Comparison of ENCODE assay signal across 25 cellular contexts in the genomic region with DNA sequence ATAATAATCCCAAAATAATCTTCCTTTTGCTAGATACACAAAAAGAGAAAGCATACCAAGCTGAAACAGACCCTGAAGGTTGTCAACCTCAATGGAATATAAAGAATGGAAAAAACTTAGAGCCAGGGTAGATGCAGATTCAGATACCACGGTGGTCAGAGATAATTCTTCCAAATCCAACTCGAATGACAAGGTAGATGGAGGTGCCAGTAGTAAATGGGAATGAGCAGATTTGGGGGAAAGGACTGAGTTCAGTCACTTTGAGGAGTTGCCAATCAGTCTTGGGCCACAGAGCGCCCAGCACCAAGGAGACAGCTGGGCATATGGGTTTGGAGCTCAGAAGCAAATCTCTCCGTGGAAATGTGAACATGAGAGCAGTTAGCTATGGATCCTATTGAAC. TPM values are rescaled to one million over a fixed set of nuclear protein-coding genes. Genes with fewer than 3 reads are reported as not detected.
DNase-seq lines count a peak whose midpoint lies in the region; ATAC-seq, FAIRE-seq and TF ChIP-seq lines count a peak whose summit lies in the region.
"Had no signal": no experiment of that assay in that cellular context is flagged by ENCODE, and none has a peak within 500 bp of the region (broad histone marks: within the 10 kb centered on the region; RNA-seq: fewer than 3 reads in every experiment).

No MANE protein-coding gene starts in this region.

- H3K27me3 Mint-ChIP-seq in T-cell (no peaks in the 10 kb centered on the region), immature natural killer cell (ENCODE audit: low read depth in 3 of 3) (peaks cover 22 to 33% (median 26%) of the 10 kb centered on the region in 3 donors), progenitor cell of endocrine pancreas (no peaks in the 10 kb centered on the region)

- H3K27ac ChIP-seq in HepG2 (ENCODE audit: extremely low read length, insufficient read depth, low read length) (no peak overlapping the region), right lobe of liver (no peak overlapping the region)
- H3K27ac ChIP-seq: Peyer's patch had no signal

- in situ Hi-C loops in HepG2 (cut with HindIII; ENCODE audit: extremely low pct_ligation_motif_present, low pct_unique_long_range_greater_than_20kb) = no loop called here

- H3K4me1 Mint-ChIP-seq in T-cell = peaks cover 22 to 39% (median 31%) of the 10 kb centered on the region in 3 donors
- peaks cover 31 to 33% of the 10 kb centered on the region in 2 donors for H3K4me1 Mint-ChIP-seq in immature natural killer cell
- peaks cover 16% of the 10 kb centered on the region for H3K4me1 Mint-ChIP-seq in progenitor cell of endocrine pancreas (ENCODE audit: low read depth)

- no peak for FAIRE-seq in HepG2 (lab: Jason Lieb, UNC)
- FAIRE-seq: A204.1, H1, HTR-8/SVneo had no signal

- peak overlapping the region; percentile 1 to 70 for H3K27ac Mint-ChIP-seq in T-cell
- peak overlapping the region; percentile 4 to 100 (median 34) for H3K27ac Mint-ChIP-seq in immature natural killer cell
- peak overlapping the region; percentile 53 for H3K27ac Mint-ChIP-seq in progenitor cell of endocrine pancreas
- H3K27ac Mint-ChIP-seq: IgD-negative memory B cell had no signal

- no peaks in the 10 kb centered on the region for H4K20me1 ChIP-seq in HepG2 (ENCODE audit: insufficient read depth, low read length)

- no peak for TF ChIP-seq EP300 in HepG2 (IDR thresholded peaks at IDR 0.05; ENCODE audit: low read depth in 2 of 2, low read length in 2 of 2)
- no peak for TF ChIP-seq EP300 in HepG2 (CRISPR knock-in tag; IDR thresholded peaks at IDR 0.05; ENCODE audit: borderline replicate concordance)

- H3K9me3 ChIP-seq in HepG2 (ENCODE audit: low read length) (no peaks in the 10 kb centered on the region), right lobe of liver (no peaks in the 10 kb centered on the region)
- H3K9me3 ChIP-seq: BE2C, Peyer's patch had no signal

- H3K4me3 ChIP-seq in HepG2 (replicated peaks in 1 of 3; ENCODE audit: insufficient read depth in 1 of 3, low read depth in 2 of 3, low read length in 3 of 3) = no peak overlapping the region
- H3K4me3 ChIP-seq in right lobe of liver = no peak overlapping the region
- H3K4me3 ChIP-seq: Peyer's patch had no signal

- no peak overlapping the region for H3K4me2 ChIP-seq in HepG2 (ENCODE audit: low read depth, low read length)

- peak overlapping the region; percentile 50 for H2AFZ ChIP-seq in HepG2 (ENCODE audit: low read length)

- CTCF ChIA-PET in HepG2 (lab: Yijun Ruan, JAX; ENCODE audit: low intra/inter-chr PET ratio, low total read pairs) = no interaction called here
- CTCF ChIA-PET in T-cell (lab: Charles Lee) = interaction anchor here in 1 of 2 donors (0.6 kb wide), 1 partner anchor 8 kb away, joined by 3 read pairs; no protein-coding TSS in a partner anchor

- H3K4me3 Mint-ChIP-seq in T-cell = no peak overlapping the region
- no peak overlapping the region for H3K4me3 Mint-ChIP-seq in immature natural killer cell
- H3K4me3 Mint-ChIP-seq in progenitor cell of endocrine pancreas (ENCODE audit: low read depth) = no peak overlapping the region

- BruUV-seq in HepG2 (replicated peaks; lab: Mats Ljungman, UMichigan) = no TSS peak

- H3K27me3 ChIP-seq in HepG2 (ENCODE audit: control insufficient read depth in 1 of 2, insufficient read depth in 2 of 2, low read length in 2 of 2) (no peaks in the 10 kb centered on the region; a peak in 2 of 5 replicates), right lobe of liver (no peaks in the 10 kb centered on the region)
- H3K27me3 ChIP-seq: BE2C, Peyer's patch had no signal

- DNase-seq in HepG2 (ENCODE audit: low spot score) (no peak), right lobe of liver (no peak), T-cell (no peak), immature natural killer cell (no peak), progenitor cell of endocrine pancreas (ENCODE audit: low spot score, unreplicated experiment) (no peak), A172 (ENCODE audit: low spot score) (no peak), COR-L47 (lab: John Stamatoyannopoulos, UW) (no peak)
- no peak for DNase-seq in activated CD8-positive, alpha-beta memory T cell treated with anti-CD3 and anti-CD28 coated beads for 24 hours
- DNase-seq: BE2C; CD4-positive, CD25-positive, alpha-beta regulatory T cell; EL; GF-D8; Karpas-422; MV-4-11; NCI-H1105 treated with DMSO at 0.1 percent for 48 hours; NCI-H2029 treated with DMSO at 0.1 percent for 48 hours; NCI-H345; NCI-H524; NCI-H774 had no signal

- H3K36me3 Mint-ChIP-seq in T-cell = peaks cover 2% of the 10 kb centered on the region
- H3K36me3 Mint-ChIP-seq in immature natural killer cell = no peaks in the 10 kb centered on the region
- no peaks in the 10 kb centered on the region for H3K36me3 Mint-ChIP-seq in progenitor cell of endocrine pancreas (ENCODE audit: insufficient read depth)
- H3K36me3 Mint-ChIP-seq: CD4-positive, CD25-positive, alpha-beta regulatory T cell; IgD-negative memory B cell had no signal

- H3K9me3 Mint-ChIP-seq in T-cell (no peaks in the 10 kb centered on the region), immature natural killer cell (no peaks in the 10 kb centered on the region), progenitor cell of endocrine pancreas (ENCODE audit: low read depth) (no peaks in the 10 kb centered on the region)
- H3K9me3 Mint-ChIP-seq: CD4-positive, CD25-positive, alpha-beta regulatory T cell; IgD-negative memory B cell had no signal

- POLR2A ChIA-PET in HepG2 (lab: Yijun Ruan, JAX) = no interaction called here
- POLR2A ChIA-PET in T-cell (lab: Charles Lee) = interaction anchor here in 1 of 2 donors (0.6 kb wide), 1 partner anchor 560 kb away, joined by 3 read pairs; no protein-coding TSS in a partner anchor

- TF ChIP-seq RAD21 in HepG2 (CRISPR knock-in tag; IDR thresholded peaks at IDR 0.05) = no peak

- H3K4me1 ChIP-seq in HepG2 (ENCODE audit: insufficient read depth, low read length) = peaks cover 22% of the 10 kb centered on the region
- peaks cover 0 to 6% (median 3%) of the 10 kb centered on the region in 4 donors for H3K4me1 ChIP-seq in right lobe of liver
- H3K4me1 ChIP-seq: BE2C had no signal

- intact Hi-C loops in HepG2 (cut with micrococcal nuclease; ENCODE audit: unreplicated experiment) = no loop called here
- intact Hi-C loops in right lobe of liver (cut with DNase I) = no loop called here

- TF ChIP-seq CTCF in HepG2 (CRISPR knock-in tag; IDR thresholded peaks at IDR 0.05) (no peak), right lobe of liver (IDR thresholded peaks at IDR 0.05) (no peak), progenitor cell of endocrine pancreas (IDR thresholded peaks at IDR 0.05; ENCODE audit: unreplicated experiment) (no peak)

- peaks cover 15% of the 10 kb centered on the region for H3K79me2 ChIP-seq in HepG2 (ENCODE audit: insufficient read depth, low read length)

- ATAC-seq in HepG2 (no peak), right lobe of liver (no peak), T-cell (replicated peaks in 1 of 4) (no peak)
- ATAC-seq: HCT116 had no signal

- TF ChIP-seq POLR2A in HepG2 (IDR thresholded peaks at IDR 0.05; ENCODE audit: insufficient read depth in 1 of 2, low read depth in 2 of 2, low read length in 2 of 2) (no peak), right lobe of liver (IDR thresholded peaks at IDR 0.05) (no peak)

- 64% methylated on average over 4 of the region's 4 CpGs for WGBS in HepG2 (ENCODE audit: low lambda C conversion rate)
- WGBS in right lobe of liver (ENCODE audit: insufficient coverage, low coverage, low lambda C conversion rate, missing lambda C conversion rate) = 60% methylated on average over 4 of the region's 4 CpGs

- H3K36me3 ChIP-seq in HepG2 (replicated peaks in 1 of 2; ENCODE audit: control insufficient read depth in 1 of 2, insufficient read depth in 2 of 2, low read length in 2 of 2) (no peaks in the 10 kb centered on the region), right lobe of liver (no peaks in the 10 kb centered on the region)
- H3K36me3 ChIP-seq: BE2C, Peyer's patch had no signal

- H3K9ac ChIP-seq in HepG2 (ENCODE audit: insufficient read depth, low read depth, low read length) = no peak overlapping the region

TF ChIP-seq in HepG2, 621 proteins besides CTCF, POLR2A, EP300 and RAD21 (continues in another document):
- no peak for TF ChIP-seq SMC3 (IDR thresholded peaks at IDR 0.05; ENCODE audit: low read length)
- TF ChIP-seq BCL6 (CRISPR knock-in tag; IDR thresholded peaks at IDR 0.05) = no peak
- no peak for TF ChIP-seq GLI4 (CRISPR knock-in tag; IDR thresholded peaks at IDR 0.05; ENCODE audit: borderline replicate concordance)
- no peak for TF ChIP-seq SNAPC2 (CRISPR knock-in tag; IDR thresholded peaks at IDR 0.05)
- no peak for TF ChIP-seq DPF2 (CRISPR knock-in tag; IDR thresholded peaks at IDR 0.05; ENCODE audit: borderline replicate concordance, low read depth)
- TF ChIP-seq SRSF4 (IDR thresholded peaks at IDR 0.05; ENCODE audit: low read depth, low read length, poor library complexity, severe bottlenecking) = no peak

RNA-seq across cellular contexts. Expression of a gene that starts 3.4 kb away (rescaled TPM):
- 18.8 and 24.0 TPM in 2 replicates for total RNA-seq in HepG2 (2016; rRNA removed; fragmentation: Illumina TruSeq; extraction: Trizol)
- 4.1 TPM in 2 replicates for total RNA-seq in HepG2 (2016; cell fraction: cytosol; rRNA removed; fragmentation: Illumina TruSeq; extraction: Trizol; ENCODE audit: low read depth)
- total RNA-seq in HepG2 (2016; cell fraction: insoluble cytoplasmic fraction; rRNA removed; fragmentation: Illumina TruSeq; extraction: Trizol) = 18.9 and 22.7 TPM in 2 replicates
- 8.7 and 9.1 TPM in 2 replicates for total RNA-seq in HepG2 (2016; cell fraction: membrane; rRNA removed; fragmentation: Illumina TruSeq; extraction: Trizol)
- 15.1 and 15.2 TPM in 2 replicates for total RNA-seq in HepG2 (2016; cell fraction: nucleus; rRNA removed; fragmentation: Illumina TruSeq; extraction: Trizol)
- polyA plus RNA-seq in HepG2 (2011; rRNA removed) = 19.1 and 20.2 TPM in 2 replicates
- 19.1 and 22.1 TPM in 2 replicates for polyA plus RNA-seq in HepG2 (2011; cell fraction: cytosol; rRNA removed)
- polyA plus RNA-seq in HepG2 (2011; cell fraction: nucleus; rRNA removed) = 6.4 and 8.0 TPM in 2 replicates
- 23.0 and 26.4 TPM in 2 replicates for polyA plus RNA-seq in HepG2 (2012)
- polyA plus RNA-seq in HepG2 (2016; cell fraction: cytosol; fragmentation: Illumina TruSeq; extraction: Trizol; ENCODE audit: low read depth) = 2.7 and 2.9 TPM in 2 replicates
- polyA plus RNA-seq in HepG2 (2016; cell fraction: insoluble cytoplasmic fraction; fragmentation: Illumina TruSeq; extraction: Trizol; ENCODE audit: low read depth) = 29.6 and 30.5 TPM in 2 replicates
- 5.7 and 6.2 TPM in 2 replicates for polyA plus RNA-seq in HepG2 (2016; cell fraction: membrane; fragmentation: Illumina TruSeq; extraction: Trizol; ENCODE audit: low read depth)
- 21.5 and 22.8 TPM in 2 replicates for polyA plus RNA-seq in HepG2 (2016; cell fraction: nucleus; fragmentation: Illumina TruSeq; extraction: Trizol; ENCODE audit: insufficient read depth, low read depth)
- 15.1 and 30.4 TPM in 2 replicates for polyA minus RNA-seq in HepG2 (2011; rRNA and poly(A)+ RNA removed; ENCODE audit: low replicate concordance)
- polyA minus RNA-seq in HepG2 (2011; cell fraction: cytosol; rRNA and poly(A)+ RNA removed) = 11.8 and 14.1 TPM in 2 replicates
- 12.7 and 15.6 TPM in 2 replicates for polyA minus RNA-seq in HepG2 (2011; cell fraction: nucleus; rRNA and poly(A)+ RNA removed)
- 10 to 100 TPM; 13.5 to 22.4 (median 18.2) TPM for total RNA-seq in right lobe of liver
- total RNA-seq in T-cell = 100 to 1,000 TPM in 1 of 5 donors, 10 to 100 TPM in 4; 41.5 to 105 (median 44.1) TPM
- 10 to 100 TPM; 53.5 to 69.6 (median 54.0) TPM for polyA plus RNA-seq in immature natural killer cell
- 48.0 and 48.3 TPM in 2 replicates for total RNA-seq in progenitor cell of endocrine pancreas
- total RNA-seq in A172 (2014; rRNA removed; shearing (Covaris generic)) = 60.9 and 68.2 TPM in 2 replicates
